Comparison of ENCODE assay signal across 8 cellular contexts in the genomic region with DNA sequence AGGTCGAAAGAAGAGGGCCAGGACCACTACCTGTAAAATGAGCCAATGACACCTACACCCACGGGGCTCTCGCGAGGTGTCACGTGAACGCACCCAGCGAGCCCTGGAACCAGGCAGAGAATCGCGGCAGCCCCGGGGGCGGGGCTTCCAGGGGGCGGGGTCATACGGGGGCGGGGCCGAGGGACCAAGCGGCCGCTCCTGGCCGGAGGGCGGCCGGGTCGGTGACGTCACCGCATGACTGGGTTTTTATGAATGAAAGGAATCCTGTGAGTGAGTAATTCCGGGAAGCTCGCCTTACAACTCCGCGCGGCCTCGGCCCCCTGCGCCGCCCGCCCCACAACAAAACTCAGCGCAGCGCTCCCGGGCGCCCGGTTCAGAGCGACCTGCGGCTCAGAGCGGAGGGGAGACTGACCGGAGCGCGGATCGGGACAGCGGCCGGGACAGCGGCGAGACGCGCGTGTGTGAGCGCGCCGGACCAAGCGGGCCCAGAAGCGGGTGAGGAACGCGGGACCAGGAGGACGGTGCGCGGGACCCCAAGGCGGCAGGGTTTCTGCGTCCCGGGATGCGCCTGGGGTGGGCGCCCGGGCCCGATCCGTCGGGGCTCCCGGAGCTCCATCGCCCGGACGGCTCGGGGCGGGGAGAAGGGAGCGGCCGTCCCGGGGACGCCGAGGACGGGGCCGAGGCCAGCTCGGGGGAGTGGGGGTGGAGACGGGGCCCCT. TPM values are rescaled to one million over a fixed set of nuclear protein-coding genes. Genes with fewer than 3 reads are reported as not detected.
A peak's percentile ranks its signal among the peaks of the same experiment; 100 is the strongest.
DNase-seq lines count a peak whose midpoint lies in the region; ATAC-seq, FAIRE-seq and TF ChIP-seq lines count a peak whose summit lies in the region.

Gene MAFF (plus strand): TSS at position 277 of the 719 bp plus-strand sequence. CDS start 11,860 bp downstream, outside the sequence.

- H3K9me3 ChIP-seq in HCT116 (ENCODE audit: control insufficient read depth in 1 of 2, insufficient read depth in 1 of 2, low read depth in 1 of 2, low read length in 2 of 2) (no peaks in the 10 kb centered on the region), pancreas (no peaks in the 10 kb centered on the region), thymus (ENCODE audit: control insufficient read depth) (no peaks in the 10 kb centered on the region)

- WGBS in pancreas, 2 donors, result 0 to 1% methylated on average over 60 to 85 of the region's 85 CpGs
- under 1% methylated on average over 85 of the region's 85 CpGs for WGBS in thymus

- H3K4me3 Mint-ChIP-seq in activated naive CD8-positive, alpha-beta T cell treated with anti-CD3 and anti-CD28 coated beads, Interleukin-2, amount 50 U/mL, for 24 hours, result peak within 1 kb of the TSS; percentile 83

- TF ChIP-seq RAD21 in HCT116 (IDR thresholded peaks at IDR 0.05; ENCODE audit: low read depth), result no peak

- no peaks in the 10 kb centered on the region for H3K9me3 Mint-ChIP-seq in activated naive CD8-positive, alpha-beta T cell treated with anti-CD3 and anti-CD28 coated beads, Interleukin-2, amount 50 U/mL, for 24 hours

- BruUV-seq in HCT116 (replicated peaks; lab: Mats Ljungman, UMichigan), result no TSS peak

- peak within 1 kb of the TSS; percentile 81 for H3K27ac Mint-ChIP-seq in activated naive CD8-positive, alpha-beta T cell treated with anti-CD3 and anti-CD28 coated beads, Interleukin-2, amount 50 U/mL, for 24 hours

- no peaks in the 10 kb centered on the region for H3K27me3 ChIP-seq in HCT116 (ENCODE audit: insufficient read depth, low read length)
- no peaks in the 10 kb centered on the region for H3K27me3 ChIP-seq in pancreas
- H3K27me3 ChIP-seq in thymus (ENCODE audit: control insufficient read depth, insufficient read depth), result peaks cover 11% of the 10 kb centered on the region

- H3K4me2 ChIP-seq in HCT116 (ENCODE audit: low read length), result peak within 1 kb of the TSS; percentile 77

- intact Hi-C loops in HCT116 (cut with micrococcal nuclease), result no loop called here
- intact Hi-C loops in Right ventricle myocardium superior (cut with DNase I), result no loop called here
- intact Hi-C loops in pancreas (cut with DNase I), result no loop called here

- no peak within 1 kb of the TSS for H2AFZ ChIP-seq in HCT116 (ENCODE audit: low read depth, low read length, poor library complexity, severe bottlenecking)

- FAIRE-seq in G401.6 (lab: Jason Lieb, UNC) (peak; percentile 63), pancreas (lab: Jason Lieb, UNC) (no peak)

- H3K27ac ChIP-seq in HCT116 (ENCODE audit: low read depth, low read length), result peak within 1 kb of the TSS; percentile 99
- peak within 1 kb of the TSS; percentile 96 to 99 (median 98) for H3K27ac ChIP-seq in pancreas
- peak within 1 kb of the TSS; percentile 90 for H3K27ac ChIP-seq in thymus (ENCODE audit: low read depth)

- peaks cover 46% of the 10 kb centered on the region for H3K4me1 Mint-ChIP-seq in activated naive CD8-positive, alpha-beta T cell treated with anti-CD3 and anti-CD28 coated beads, Interleukin-2, amount 50 U/mL, for 24 hours

- peak within 1 kb of the TSS; percentile 94 for H3K9ac ChIP-seq in HCT116 (ENCODE audit: low read length)

- H3K36me3 Mint-ChIP-seq in activated naive CD8-positive, alpha-beta T cell treated with anti-CD3 and anti-CD28 coated beads, Interleukin-2, amount 50 U/mL, for 24 hours (ENCODE audit: low read depth), result no peaks in the 10 kb centered on the region

- POLR2A ChIA-PET in HCT116 (lab: Charles Lee), result interaction anchor here (0.9 to 2.0 kb wide), 4 partner anchors 13 to 84 kb away, joined by 3 to 6 read pairs (median 4); no protein-coding TSS in a partner anchor

- peaks cover 4% of the 10 kb centered on the region; the same call in 1 of the 2 replicates for H4K20me1 ChIP-seq in HCT116 (ENCODE audit: insufficient read depth)

- peak; percentile 95 for DNase-seq in HCT116 (ENCODE audit: low read depth, low spot score)
- peak; percentile 86 for DNase-seq in NCI-H1048 (lab: John Stamatoyannopoulos, UW)
- DNase-seq in SW 1271 (lab: John Stamatoyannopoulos, UW), result peak; percentile 47 to 83
- DNase-seq in activated naive CD8-positive, alpha-beta T cell treated with anti-CD3 and anti-CD28 coated beads, Interleukin-2, amount 50 U/mL, for 24 hours, result peak; percentile 92
- DNase-seq in Right ventricle myocardium superior, result peak; percentile 98
- DNase-seq in pancreas, result peak; percentile 97 to 99 (median 98)

- RAD21 ChIA-PET in HCT116 (lab: Charles Lee; ENCODE audit: low non-redundant PET in 1 of 2, low total read pairs in 2 of 2, uncharacterized antibody in 2 of 2, unreplicated experiment in 2 of 2), result interaction anchor here in 1 of 2 experiments (0.6 kb wide), 1 partner anchor 471 kb away, joined by 3 read pairs; no protein-coding TSS in a partner anchor

- peak within 1 kb of the TSS; percentile 64 to 85 for H3K4me3 ChIP-seq in HCT116 (replicated peaks in 1 of 2; ENCODE audit: low read depth in 1 of 2, low read length in 2 of 2)
- peak within 1 kb of the TSS; percentile 67 to 77 (median 72) for H3K4me3 ChIP-seq in pancreas
- peak within 1 kb of the TSS; percentile 66 for H3K4me3 ChIP-seq in thymus (ENCODE audit: low read length)

- CTCF ChIA-PET in HCT116 (lab: Charles Lee), result interaction anchor here (1.0 kb wide), 1 partner anchor 87 kb away, joined by 3 read pairs; no protein-coding TSS in a partner anchor

- H3K27me3 Mint-ChIP-seq in activated naive CD8-positive, alpha-beta T cell treated with anti-CD3 and anti-CD28 coated beads, Interleukin-2, amount 50 U/mL, for 24 hours, result peaks cover 2% of the 10 kb centered on the region

- H3K36me3 ChIP-seq in HCT116 (ENCODE audit: control insufficient read depth in 1 of 2, insufficient read depth in 2 of 2, low read length in 2 of 2), result 0 out of 4 replicates have a peak, but pooled peaks cover 0 to 3% of the 10 kb centered on the region in 2 experiments
- H3K36me3 ChIP-seq in pancreas, result no peaks in the 10 kb centered on the region
- H3K36me3 ChIP-seq in thymus (ENCODE audit: control insufficient read depth, insufficient read depth), result no peaks in the 10 kb centered on the region

- TF ChIP-seq POLR2A in HCT116 (IDR thresholded peaks at IDR 0.05; ENCODE audit: borderline replicate concordance, extremely low read depth, insufficient read depth, insufficient read length), result peak; percentile 33

- H3K9me2 ChIP-seq in HCT116 (ENCODE audit: insufficient read depth), result no peaks in the 10 kb centered on the region

- peaks cover 45% of the 10 kb centered on the region for H3K79me2 ChIP-seq in HCT116 (ENCODE audit: insufficient read depth, low read length)

- H3K4me1 ChIP-seq in HCT116 (ENCODE audit: control insufficient read depth in 1 of 2, insufficient read depth in 2 of 2, low read length in 2 of 2), result peaks cover 12 to 27% of the 10 kb centered on the region in 2 experiments
- peaks cover 0 to 10% (median 0%) of the 10 kb centered on the region in 3 donors for H3K4me1 ChIP-seq in pancreas
- H3K4me1 ChIP-seq in thymus (ENCODE audit: control insufficient read depth, insufficient read depth, low read length), result peaks cover 11% of the 10 kb centered on the region

- TF ChIP-seq CTCF in HCT116 (IDR thresholded peaks at IDR 0.05 in 2 of 3, conservative IDR thresholded peaks at IDR 0.05 in 1 of 3; ENCODE audit: borderline replicate concordance in 1 of 3, insufficient read depth in 1 of 3, low read depth in 2 of 3, low read length in 2 of 3), result no peak
- TF ChIP-seq CTCF in pancreas (IDR thresholded peaks at IDR 0.05), result no peak

- ATAC-seq in HCT116 (peak; percentile 79), Right ventricle myocardium superior (ENCODE audit: poor library complexity) (peak; percentile 90), pancreas (peak; percentile 80 to 89 (median 87))
- peak; percentile 67 for ATAC-seq in activated naive CD8-positive, alpha-beta T cell treated with anti-CD3 and anti-CD28 coated beads, Interleukin-2, amount 50 U/mL, for 24 hours

TF ChIP-seq in HCT116, 20 proteins besides CTCF, POLR2A, EP300 and RAD21 (continues in another document):
- TF ChIP-seq JUND (IDR thresholded peaks at IDR 0.05), result peak; percentile 78
- TF ChIP-seq REST (IDR thresholded peaks at IDR 0.05; ENCODE audit: low read depth), result no peak
- no peak for TF ChIP-seq YY1 (IDR thresholded peaks at IDR 0.05; ENCODE audit: extremely low read depth, insufficient replicate concordance, low read depth, low read length)
- TF ChIP-seq, protein P1, sequence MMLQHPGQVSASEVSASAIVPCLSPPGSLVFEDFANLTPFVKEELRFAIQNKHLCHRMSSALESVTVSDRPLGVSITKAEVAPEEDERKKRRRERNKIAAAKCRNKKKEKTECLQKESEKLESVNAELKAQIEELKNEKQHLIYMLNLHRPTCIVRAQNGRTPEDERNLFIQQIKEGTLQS (IDR thresholded peaks at IDR 0.05), result no peak
- no peak for TF ChIP-seq ZNF274 (IDR thresholded peaks at IDR 0.05; ENCODE audit: low read depth, low read length)
- TF ChIP-seq ELF1 (IDR thresholded peaks at IDR 0.05; ENCODE audit: borderline replicate concordance, low read depth), result no peak
- TF ChIP-seq CBX3 (IDR thresholded peaks at IDR 0.05; ENCODE audit: low read depth), result no peak
- TF ChIP-seq ZFX (IDR thresholded peaks at IDR 0.05), result peak; percentile 76; the same call in 1 of the 2 replicates

RNA-seq across cellular contexts. Expression of gene MAFF, which starts in this region (rescaled TPM):
- total RNA-seq in HCT116 (2021; ENCODE audit: unreplicated experiment) (26.0 TPM), Right ventricle myocardium superior (4.2 TPM), pancreas (1 to 10 TPM; 3.4 to 8.9 (median 6.8) TPM)
- polyA plus RNA-seq in HCT116 (2012), result 19.6 and 30.2 TPM in 2 replicates
- polyA plus RNA-seq in pancreas (10 to 100 TPM; 10.6 to 16.7 TPM), thymus (13.0 TPM)

Comparison
In these comparisons a context has a peak if more than half of its experiments do, and no peak if none do; other contexts are left out.
1. Peak in every context shown above with its lines: DNase-seq, ATAC-seq, H3K4me3 ChIP-seq and H3K27ac ChIP-seq.